ENCODE assay signal across 16 cellular contexts in genomic region chr5:116492776-116493175, GRCh38.
DNase-seq lines count a peak whose midpoint lies in the region; ATAC-seq and TF ChIP-seq lines count a peak whose summit lies in the region.
"Had no signal": no experiment of that assay in that cellular context is flagged by ENCODE, and none has a peak within 500 bp of the region (broad histone marks: within the 10 kb centered on the region; RNA-seq: fewer than 3 reads in every experiment).

No MANE protein-coding gene starts in this region.

- H3K9me3 ChIP-seq in DND-41 (ENCODE audit: insufficient read depth, low read length, severe bottlenecking): no peaks in the 10 kb centered on the region

- DNase-seq in DND-41 (no peak), dorsolateral prefrontal cortex (peak in 1 of 10 donors; percentile 65), mesendoderm (peak; percentile 56), SIG-M5 treated with dmso at 0.1 percent for 504 hours (lab: John Stamatoyannopoulos, UW; ENCODE audit: unreplicated experiment) (no peak), osteocyte (ENCODE audit: extremely low spot score, unreplicated experiment) (no peak), NCI-H446 treated with DMSO at 0.1 percent for 48 hours (lab: John Stamatoyannopoulos, UW) (no peak)
- DNase-seq in activated naive CD8-positive, alpha-beta T cell treated with anti-CD3 and anti-CD28 coated beads, Interleukin-2, amount 50 U/mL, for 24 hours: no peak
- DNase-seq: activated CD4-positive, alpha-beta T cell treated with anti-CD3 and anti-CD28 coated beads, Interleukin-2, amount 10 ng/mL, durations not matched to agents 24 days and 14 days; effector memory CD8-positive, alpha-beta T cell; H7; NCI-H1694 treated with DMSO at 0.1 percent for 48 hours had no signal

- no peak overlapping the region for H3K56ac ChIP-seq in mesendoderm (ENCODE audit: low read length)

- no peak overlapping the region for H3K18ac ChIP-seq in mesendoderm (ENCODE audit: low read length)

- peaks cover 2% of the 10 kb centered on the region for H3K36me3 Mint-ChIP-seq in osteocyte (ENCODE audit: unreplicated experiment)
- H3K36me3 Mint-ChIP-seq in activated naive CD8-positive, alpha-beta T cell treated with anti-CD3 and anti-CD28 coated beads, Interleukin-2, amount 50 U/mL, for 24 hours (ENCODE audit: low read depth): peaks cover 2% of the 10 kb centered on the region
- H3K36me3 Mint-ChIP-seq: IgD-negative memory B cell; stimulated activated effector memory CD8-positive, alpha-beta T cell treated with anti-CD3 and anti-CD28 coated beads, Interleukin-12 subunit alpha, Interleukin-12 subunit beta, amount 100 ng/mL, for 72 hours had no signal

- no peak overlapping the region for H3K23ac ChIP-seq in mesendoderm (ENCODE audit: low read length)

- no peak overlapping the region for H3K27ac ChIP-seq in DND-41 (ENCODE audit: low read length)
- peak overlapping the region in 40 of 59 donors; percentile 0 to 81 (median 55) for H3K27ac ChIP-seq in dorsolateral prefrontal cortex
- peak overlapping the region; percentile 43 for H3K27ac ChIP-seq in mesendoderm (ENCODE audit: low read depth, low read length)

- H4K5ac ChIP-seq in mesendoderm (ENCODE audit: low read length): no peak overlapping the region

- ATAC-seq in DND-41 (ENCODE audit: insufficient read depth, low read depth) (peak; percentile 11; the same call in 1 of the 3 replicates), HG03432 (IDR thresholded peaks at IDR 0.05; ENCODE audit: unreplicated experiment) (peak; percentile 42)
- no peak for ATAC-seq in activated naive CD8-positive, alpha-beta T cell treated with anti-CD3 and anti-CD28 coated beads, Interleukin-2, amount 50 U/mL, for 24 hours

- no peak overlapping the region for H2BK120ac ChIP-seq in mesendoderm (ENCODE audit: low read depth, low read length)

- H2BK15ac ChIP-seq in mesendoderm (replicated peaks; ENCODE audit: low read depth): no peak overlapping the region

- no CpG with 5 or more reads among the region's 3 CpGs for WGBS in mesendoderm (ENCODE audit: extremely low coverage, insufficient coverage, low lambda C conversion rate)

- TF ChIP-seq CTCF in DND-41 (IDR thresholded peaks at IDR 0.05; ENCODE audit: borderline replicate concordance, extremely low read depth, low read length, poor library complexity, severe bottlenecking) (no peak), dorsolateral prefrontal cortex (IDR thresholded peaks at IDR 0.05 in 54 of 56, conservative IDR thresholded peaks at IDR 0.05 in 2 of 56; ENCODE audit: low read depth in 1 of 56, partially characterized antibody in 56 of 56) (no peak), osteocyte (IDR thresholded peaks at IDR 0.05) (no peak)

- no peak overlapping the region for H3K9ac ChIP-seq in DND-41 (ENCODE audit: low read depth, low read length)
- H3K9ac ChIP-seq in mesendoderm (ENCODE audit: low read length): no peak overlapping the region

- peaks cover 35% of the 10 kb centered on the region for H3K4me1 ChIP-seq in DND-41 (ENCODE audit: insufficient read depth, low read length)
- H3K4me1 ChIP-seq in mesendoderm (ENCODE audit: control insufficient read depth, low read depth, low read length): peaks cover 10% of the 10 kb centered on the region

- H3K9me3 Mint-ChIP-seq in osteocyte (ENCODE audit: unreplicated experiment): no peaks in the 10 kb centered on the region
- H3K9me3 Mint-ChIP-seq in activated naive CD8-positive, alpha-beta T cell treated with anti-CD3 and anti-CD28 coated beads, Interleukin-2, amount 50 U/mL, for 24 hours: no peaks in the 10 kb centered on the region
- H3K9me3 Mint-ChIP-seq: effector memory CD8-positive, alpha-beta T cell; IgD-negative memory B cell; memory B cell; stimulated activated effector memory CD8-positive, alpha-beta T cell treated with anti-CD3 and anti-CD28 coated beads, Interleukin-12 subunit alpha, Interleukin-12 subunit beta, amount 100 ng/mL, for 72 hours had no signal

- H4K20me1 ChIP-seq in DND-41 (ENCODE audit: insufficient read depth, low read length): no peaks in the 10 kb centered on the region

- H3K4me3 Mint-ChIP-seq in osteocyte (ENCODE audit: unreplicated experiment): no peak overlapping the region
- no peak overlapping the region for H3K4me3 Mint-ChIP-seq in activated naive CD8-positive, alpha-beta T cell treated with anti-CD3 and anti-CD28 coated beads, Interleukin-2, amount 50 U/mL, for 24 hours
- H3K4me3 Mint-ChIP-seq: activated CD4-positive, alpha-beta T cell treated with anti-CD3 and anti-CD28 coated beads, Interleukin-2, amount 10 ng/mL, durations not matched to agents 24 days and 14 days; activated T-helper 17 cell treated with anti-CD3 and anti-CD28 coated beads, Interleukin-2, amount 50 U/mL, for 72 hours; effector memory CD8-positive, alpha-beta T cell; IgD-negative memory B cell; memory B cell; stimulated activated effector memory CD8-positive, alpha-beta T cell treated with anti-CD3 and anti-CD28 coated beads, Interleukin-12 subunit alpha, Interleukin-12 subunit beta, amount 100 ng/mL, for 72 hours had no signal

- H3K4me2 ChIP-seq in DND-41 (ENCODE audit: insufficient read depth, low read length): peak overlapping the region; percentile 53; the same call in 1 of the 2 replicates
- peak overlapping the region; percentile 9 for H3K4me2 ChIP-seq in mesendoderm (ENCODE audit: low read length)

- no peak overlapping the region for H3K4me3 ChIP-seq in DND-41 (ENCODE audit: low read depth in 1 of 2, low read length in 2 of 2)
- no peak overlapping the region for H3K4me3 ChIP-seq in dorsolateral prefrontal cortex
- no peak overlapping the region for H3K4me3 ChIP-seq in mesendoderm (ENCODE audit: low read length)

- no peaks in the 10 kb centered on the region for H3K79me2 ChIP-seq in DND-41 (ENCODE audit: insufficient read depth, low read length)
- H3K79me2 ChIP-seq in mesendoderm (ENCODE audit: control insufficient read depth, insufficient read depth, low read length): peaks cover 31% of the 10 kb centered on the region

- no peak overlapping the region for H3K4ac ChIP-seq in mesendoderm (ENCODE audit: low read depth, low read length)

- no peak overlapping the region for H2AFZ ChIP-seq in DND-41 (ENCODE audit: low read depth, low read length)

- peaks cover 18% of the 10 kb centered on the region for H3K79me1 ChIP-seq in mesendoderm (ENCODE audit: low read length)

- intact Hi-C loops in dorsolateral prefrontal cortex (cut with DNase I): no loop called here

- peaks cover 22% of the 10 kb centered on the region for H3K4me1 Mint-ChIP-seq in osteocyte (ENCODE audit: unreplicated experiment)
- H3K4me1 Mint-ChIP-seq in activated naive CD8-positive, alpha-beta T cell treated with anti-CD3 and anti-CD28 coated beads, Interleukin-2, amount 50 U/mL, for 24 hours: peaks cover 17% of the 10 kb centered on the region
- H3K4me1 Mint-ChIP-seq: activated CD4-positive, alpha-beta T cell treated with anti-CD3 and anti-CD28 coated beads, Interleukin-2, amount 10 ng/mL, durations not matched to agents 24 days and 14 days had no signal

- peak overlapping the region; percentile 30 for H2BK5ac ChIP-seq in mesendoderm (ENCODE audit: low read length)

- no peak overlapping the region for H3K27ac Mint-ChIP-seq in osteocyte (ENCODE audit: unreplicated experiment)
- no peak overlapping the region for H3K27ac Mint-ChIP-seq in activated naive CD8-positive, alpha-beta T cell treated with anti-CD3 and anti-CD28 coated beads, Interleukin-2, amount 50 U/mL, for 24 hours
- H3K27ac Mint-ChIP-seq: activated CD4-positive, alpha-beta T cell treated with anti-CD3 and anti-CD28 coated beads, Interleukin-2, amount 10 ng/mL, durations not matched to agents 24 days and 14 days; activated T-helper 17 cell treated with anti-CD3 and anti-CD28 coated beads, Interleukin-2, amount 50 U/mL, for 72 hours; memory B cell; stimulated activated effector memory CD8-positive, alpha-beta T cell treated with anti-CD3 and anti-CD28 coated beads, Interleukin-12 subunit alpha, Interleukin-12 subunit beta, amount 100 ng/mL, for 72 hours had no signal

- no peak overlapping the region for H4K8ac ChIP-seq in mesendoderm (ENCODE audit: low read depth, low read length)

- H3K27me3 Mint-ChIP-seq in osteocyte (ENCODE audit: unreplicated experiment): no peaks in the 10 kb centered on the region
- H3K27me3 Mint-ChIP-seq in activated naive CD8-positive, alpha-beta T cell treated with anti-CD3 and anti-CD28 coated beads, Interleukin-2, amount 50 U/mL, for 24 hours: no peaks in the 10 kb centered on the region
- H3K27me3 Mint-ChIP-seq: activated CD4-positive, alpha-beta T cell treated with anti-CD3 and anti-CD28 coated beads, Interleukin-2, amount 10 ng/mL, durations not matched to agents 24 days and 14 days; activated T-helper 17 cell treated with anti-CD3 and anti-CD28 coated beads, Interleukin-2, amount 50 U/mL, for 72 hours; effector memory CD8-positive, alpha-beta T cell; IgD-negative memory B cell; memory B cell had no signal

- no peak overlapping the region for H2AK5ac ChIP-seq in mesendoderm (ENCODE audit: low read length)

- no peaks in the 10 kb centered on the region for H3K36me3 ChIP-seq in DND-41 (ENCODE audit: insufficient read depth, low read length)
- peaks cover 22% of the 10 kb centered on the region for H3K36me3 ChIP-seq in mesendoderm (ENCODE audit: control insufficient read depth, insufficient read depth, low read length)

- no peaks in the 10 kb centered on the region for H3K27me3 ChIP-seq in DND-41 (ENCODE audit: insufficient read depth, low read length, poor library complexity)
- H3K27me3 ChIP-seq in dorsolateral prefrontal cortex: no peaks in the 10 kb centered on the region
- no peaks in the 10 kb centered on the region for H3K27me3 ChIP-seq in mesendoderm (ENCODE audit: insufficient read depth, low read length, poor library complexity)
